In the genomic region with DNA sequence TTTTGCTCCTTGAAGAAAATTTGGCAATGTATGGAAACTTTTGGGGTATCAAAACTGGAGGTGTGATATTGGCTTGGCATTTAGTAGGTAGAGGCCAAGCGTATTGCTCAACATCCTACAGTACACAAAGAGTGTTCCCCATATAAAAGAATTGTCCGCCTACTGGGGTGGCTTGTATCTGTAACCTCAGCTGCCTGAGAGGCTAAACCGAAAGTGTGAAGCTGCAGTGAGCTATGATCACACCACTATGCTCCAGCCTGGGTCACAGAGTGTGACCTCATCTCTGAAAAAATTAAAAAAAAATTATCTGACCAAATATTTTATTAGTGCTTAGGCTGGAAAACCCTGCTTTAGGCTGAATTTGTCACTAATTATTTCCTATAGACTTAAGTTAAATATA, we compare ENCODE assay signal across 30 cellular contexts.
A peak's percentile ranks its signal among the peaks of the same experiment; 100 is the strongest.
DNase-seq lines count a peak whose midpoint lies in the region; ATAC-seq, FAIRE-seq and TF ChIP-seq lines count a peak whose summit lies in the region.
"Had no signal": no experiment of that assay in that cellular context is flagged by ENCODE, and none has a peak within 500 bp of the region (broad histone marks: within the 10 kb centered on the region; RNA-seq: fewer than 3 reads in every experiment).

No MANE protein-coding gene starts in this region.

- H3K4me3 Mint-ChIP-seq in activated CD8-positive, alpha-beta T cell treated with anti-CD3 and anti-CD28 coated beads, Interleukin-2, amount 10 ng/mL, durations not matched to agents 7 days and 5 days = no peak overlapping the region
- H3K4me3 Mint-ChIP-seq: B cell; CD14-positive monocyte; CD8-positive, alpha-beta memory T cell; HFFc6; IgD-negative memory B cell had no signal

- H2AFZ ChIP-seq in GM12878 (ENCODE audit: control insufficient read depth, low read depth, low read length) = no peak overlapping the region
- H2AFZ ChIP-seq: GM23248, PC-9 had no signal

- H3K4me1 ChIP-seq in GM12878 (ENCODE audit: control insufficient read depth, insufficient read depth, low read length) (no peaks in the 10 kb centered on the region), Peyer's patch (no peaks in the 10 kb centered on the region)
- H3K4me1 ChIP-seq: HAP-1 had no signal

- no peaks in the 10 kb centered on the region for H3K27me3 Mint-ChIP-seq in activated CD8-positive, alpha-beta T cell treated with anti-CD3 and anti-CD28 coated beads, Interleukin-2, amount 10 ng/mL, durations not matched to agents 7 days and 5 days (ENCODE audit: low read depth)
- H3K27me3 Mint-ChIP-seq: B cell; CD8-positive, alpha-beta memory T cell had no signal

- H4K20me1 ChIP-seq in GM12878 (ENCODE audit: control insufficient read depth, insufficient read depth) = no peaks in the 10 kb centered on the region

- 35% methylated on average over 3 of the region's 3 CpGs for whole genome bisulfite sequencing in GM12878 (ENCODE audit: insufficient coverage, insufficient replicate concordance, low lambda C conversion rate, missing lambda C conversion rate)

- H3K36me3 ChIP-seq in GM12878 (ENCODE audit: control insufficient read depth in 2 of 2, insufficient read depth in 2 of 2, low read length in 1 of 2) (no peaks in the 10 kb centered on the region), Peyer's patch (no peaks in the 10 kb centered on the region)
- H3K36me3 ChIP-seq: HAP-1 had no signal

- intact Hi-C loops in GM12878 (cut with micrococcal nuclease; ENCODE audit: unreplicated experiment) = no loop called here

- TF ChIP-seq EP300 in GM12878 (IDR thresholded peaks at IDR 0.05; ENCODE audit: borderline replicate concordance in 1 of 2, control insufficient read depth in 1 of 2, low read depth in 2 of 2, low read length in 2 of 2) = no peak

- RAD21 ChIA-PET in GM12878 (lab: Charles Lee; ENCODE audit: unreplicated experiment) = no interaction called here

- CTCF ChIA-PET in GM12878 (lab: Yijun Ruan, JAX) = no interaction called here
- CTCF ChIA-PET in activated CD8-positive, alpha-beta T cell treated with anti-CD3 and anti-CD28 coated beads, Interleukin-2, amount 10 ng/mL, durations not matched to agents 7 days and 5 days (lab: Charles Lee) = no interaction called here

- in situ Hi-C loops in GM12878 (cut with MboI) = no loop called here

- no peaks in the 10 kb centered on the region for H3K27me3 ChIP-seq in GM12878 (replicated peaks in 1 of 2; ENCODE audit: control insufficient read depth in 2 of 2, insufficient read depth in 2 of 2, low read length in 1 of 2)
- no peaks in the 10 kb centered on the region for H3K27me3 ChIP-seq in Peyer's patch

- SMC1A ChIA-PET in GM12878 (lab: Charles Lee; ENCODE audit: uncharacterized antibody, unreplicated experiment) = interaction anchor here (1.0 kb wide), 1 partner anchor 12 kb away, joined by 3 read pairs; no protein-coding TSS in a partner anchor

- POLR2A ChIA-PET in GM12878 (lab: Charles Lee) = no interaction called here
- POLR2A ChIA-PET in activated CD8-positive, alpha-beta T cell treated with anti-CD3 and anti-CD28 coated beads, Interleukin-2, amount 10 ng/mL, durations not matched to agents 7 days and 5 days (lab: Charles Lee) = no interaction called here

- no peak for FAIRE-seq in GM12878 (lab: Jason Lieb, UNC)

- BruUV-seq in GM12878 (replicated peaks; lab: Mats Ljungman, UMichigan) = no TSS peak

- no peaks in the 10 kb centered on the region for H3K9me3 Mint-ChIP-seq in activated CD8-positive, alpha-beta T cell treated with anti-CD3 and anti-CD28 coated beads, Interleukin-2, amount 10 ng/mL, durations not matched to agents 7 days and 5 days (ENCODE audit: insufficient read depth)
- H3K9me3 Mint-ChIP-seq: HFFc6, IgD-negative memory B cell had no signal

- DNase-seq in Daoy (ENCODE audit: low read depth) (peak; percentile 25), GM12878 (ENCODE audit: low read depth, low spot score) (no peak), Kasumi-1 (lab: John Stamatoyannopoulos, UW) (no peak), Peyer's patch (no peak)
- no peak for DNase-seq in activated CD8-positive, alpha-beta T cell treated with anti-CD3 and anti-CD28 coated beads, Interleukin-2, amount 10 ng/mL, durations not matched to agents 7 days and 5 days
- DNase-seq: CD8-positive, alpha-beta memory T cell; DMS 273 treated with DMSO at 0.1 percent for 48 hours; DMS79 treated with DMSO at 0.1 percent for 48 hours; GM23248; HFFc6; NCI-H1092 treated with DMSO at 0.1 percent for 48 hours; NCI-H1436; NCI-H187; NCI-H2081 treated with DMSO at 0.1 percent for 48 hours; NCI-H2171; NCI-H226; NCI-H510A treated with DMSO at 0.1 percent for 48 hours; NK-92 treated with Interleukin-12 subunit alpha and Interleukin-12 subunit beta, amount 100 ng/mL, for 24 hours; PC-9; SHP77 treated with DMSO at 0.1 percent for 48 hours; T-helper 1 cell had no signal

- H3K4me1 Mint-ChIP-seq in activated CD8-positive, alpha-beta T cell treated with anti-CD3 and anti-CD28 coated beads, Interleukin-2, amount 10 ng/mL, durations not matched to agents 7 days and 5 days (ENCODE audit: low read depth) = no peaks in the 10 kb centered on the region
- H3K4me1 Mint-ChIP-seq: B cell; CD14-positive monocyte; CD8-positive, alpha-beta memory T cell; IgD-negative memory B cell had no signal

- H3K27ac Mint-ChIP-seq in activated CD8-positive, alpha-beta T cell treated with anti-CD3 and anti-CD28 coated beads, Interleukin-2, amount 10 ng/mL, durations not matched to agents 7 days and 5 days = no peak overlapping the region
- H3K27ac Mint-ChIP-seq: B cell; CD14-positive monocyte; CD8-positive, alpha-beta memory T cell; HFFc6; IgD-negative memory B cell had no signal

- H3K9ac ChIP-seq in GM12878 (ENCODE audit: control insufficient read depth, insufficient read depth, low read length) = no peak overlapping the region
- H3K9ac ChIP-seq: GM23248 had no signal

- TF ChIP-seq CTCF in GM12878 (IDR thresholded peaks at IDR 0.05 in 2 of 3, conservative IDR thresholded peaks at IDR 0.05 in 1 of 3; ENCODE audit: control insufficient read depth in 2 of 3, extremely low read depth in 1 of 3, insufficient read depth in 1 of 3, low read depth in 3 of 3, low read length in 3 of 3) (no peak), Peyer's patch (IDR thresholded peaks at IDR 0.05) (no peak)

- no peak overlapping the region for H3K4me3 ChIP-seq in GM12878
- no peak overlapping the region for H3K4me3 ChIP-seq in Peyer's patch
- H3K4me3 ChIP-seq: GM23248, HAP-1, PC-9 had no signal

- TF ChIP-seq RAD21 in GM12878 (IDR thresholded peaks at IDR 0.05; ENCODE audit: insufficient read depth, low read depth, low read length) = no peak

- H3K27ac ChIP-seq in GM12878 (ENCODE audit: control insufficient read depth, insufficient read depth) = no peak overlapping the region
- no peak overlapping the region for H3K27ac ChIP-seq in Peyer's patch
- H3K27ac ChIP-seq: 22Rv1, GM23248, HL-60, PC-9, RWPE1 had no signal

- H3K4me2 ChIP-seq in GM12878 (ENCODE audit: control insufficient read depth, insufficient read depth) = no peak overlapping the region
- H3K4me2 ChIP-seq: PC-9 had no signal

- H3K9me3 ChIP-seq in GM12878 (replicated peaks; ENCODE audit: control insufficient read depth, insufficient read depth, low read length) (no peaks in the 10 kb centered on the region), Peyer's patch (no peaks in the 10 kb centered on the region)
- H3K9me3 ChIP-seq: HAP-1 had no signal

- ATAC-seq in GM19351 (IDR thresholded peaks at IDR 0.05; ENCODE audit: unreplicated experiment) (peak; percentile 88), HG02973 (IDR thresholded peaks at IDR 0.05; ENCODE audit: unreplicated experiment) (peak; percentile 51), GM12878 (peak; percentile 36; the same call in 1 of the 3 replicates)
- no peak for ATAC-seq in activated CD8-positive, alpha-beta T cell treated with anti-CD3 and anti-CD28 coated beads, Interleukin-2, amount 10 ng/mL, durations not matched to agents 7 days and 5 days

- TF ChIP-seq POLR2A in GM12878 (IDR thresholded peaks at IDR 0.05; ENCODE audit: low read depth, low read length) (no peak), Peyer's patch (IDR thresholded peaks at IDR 0.05) (no peak)

- no peaks in the 10 kb centered on the region for H3K36me3 Mint-ChIP-seq in activated CD8-positive, alpha-beta T cell treated with anti-CD3 and anti-CD28 coated beads, Interleukin-2, amount 10 ng/mL, durations not matched to agents 7 days and 5 days (ENCODE audit: low read depth)
- H3K36me3 Mint-ChIP-seq: CD14-positive monocyte; CD8-positive, alpha-beta memory T cell had no signal

- no peaks in the 10 kb centered on the region for H3K79me2 ChIP-seq in GM12878 (ENCODE audit: control insufficient read depth, insufficient read depth, low read length)

TF ChIP-seq in GM12878, 131 proteins besides CTCF, POLR2A, EP300 and RAD21 (continues in another document):
- TF ChIP-seq SMAD5 (IDR thresholded peaks at IDR 0.05; ENCODE audit: low read depth) = no peak
- TF ChIP-seq, protein P1, sequence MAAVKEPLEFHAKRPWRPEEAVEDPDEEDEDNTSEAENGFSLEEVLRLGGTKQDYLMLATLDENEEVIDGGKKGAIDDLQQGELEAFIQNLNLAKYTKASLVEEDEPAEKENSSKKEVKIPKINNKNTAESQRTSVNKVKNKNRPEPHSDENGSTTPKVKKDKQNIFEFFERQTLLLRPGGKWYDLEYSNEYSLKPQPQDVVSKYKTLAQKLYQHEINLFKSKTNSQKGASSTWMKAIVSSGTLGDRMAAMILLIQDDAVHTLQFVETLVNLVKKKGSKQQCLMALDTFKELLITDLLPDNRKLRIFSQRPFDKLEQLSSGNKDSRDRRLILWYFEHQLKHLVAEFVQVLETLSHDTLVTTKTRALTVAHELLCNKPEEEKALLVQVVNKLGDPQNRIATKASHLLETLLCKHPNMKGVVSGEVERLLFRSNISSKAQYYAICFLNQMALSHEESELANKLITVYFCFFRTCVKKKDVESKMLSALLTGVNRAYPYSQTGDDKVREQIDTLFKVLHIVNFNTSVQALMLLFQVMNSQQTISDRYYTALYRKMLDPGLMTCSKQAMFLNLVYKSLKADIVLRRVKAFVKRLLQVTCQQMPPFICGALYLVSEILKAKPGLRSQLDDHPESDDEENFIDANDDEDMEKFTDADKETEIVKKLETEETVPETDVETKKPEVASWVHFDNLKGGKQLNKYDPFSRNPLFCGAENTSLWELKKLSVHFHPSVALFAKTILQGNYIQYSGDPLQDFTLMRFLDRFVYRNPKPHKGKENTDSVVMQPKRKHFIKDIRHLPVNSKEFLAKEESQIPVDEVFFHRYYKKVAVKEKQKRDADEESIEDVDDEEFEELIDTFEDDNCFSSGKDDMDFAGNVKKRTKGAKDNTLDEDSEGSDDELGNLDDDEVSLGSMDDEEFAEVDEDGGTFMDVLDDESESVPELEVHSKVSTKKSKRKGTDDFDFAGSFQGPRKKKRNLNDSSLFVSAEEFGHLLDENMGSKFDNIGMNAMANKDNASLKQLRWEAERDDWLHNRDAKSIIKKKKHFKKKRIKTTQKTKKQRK (IDR thresholded peaks at IDR 0.05; ENCODE audit: low read depth, low read length) = no peak
